In the genomic region with DNA sequence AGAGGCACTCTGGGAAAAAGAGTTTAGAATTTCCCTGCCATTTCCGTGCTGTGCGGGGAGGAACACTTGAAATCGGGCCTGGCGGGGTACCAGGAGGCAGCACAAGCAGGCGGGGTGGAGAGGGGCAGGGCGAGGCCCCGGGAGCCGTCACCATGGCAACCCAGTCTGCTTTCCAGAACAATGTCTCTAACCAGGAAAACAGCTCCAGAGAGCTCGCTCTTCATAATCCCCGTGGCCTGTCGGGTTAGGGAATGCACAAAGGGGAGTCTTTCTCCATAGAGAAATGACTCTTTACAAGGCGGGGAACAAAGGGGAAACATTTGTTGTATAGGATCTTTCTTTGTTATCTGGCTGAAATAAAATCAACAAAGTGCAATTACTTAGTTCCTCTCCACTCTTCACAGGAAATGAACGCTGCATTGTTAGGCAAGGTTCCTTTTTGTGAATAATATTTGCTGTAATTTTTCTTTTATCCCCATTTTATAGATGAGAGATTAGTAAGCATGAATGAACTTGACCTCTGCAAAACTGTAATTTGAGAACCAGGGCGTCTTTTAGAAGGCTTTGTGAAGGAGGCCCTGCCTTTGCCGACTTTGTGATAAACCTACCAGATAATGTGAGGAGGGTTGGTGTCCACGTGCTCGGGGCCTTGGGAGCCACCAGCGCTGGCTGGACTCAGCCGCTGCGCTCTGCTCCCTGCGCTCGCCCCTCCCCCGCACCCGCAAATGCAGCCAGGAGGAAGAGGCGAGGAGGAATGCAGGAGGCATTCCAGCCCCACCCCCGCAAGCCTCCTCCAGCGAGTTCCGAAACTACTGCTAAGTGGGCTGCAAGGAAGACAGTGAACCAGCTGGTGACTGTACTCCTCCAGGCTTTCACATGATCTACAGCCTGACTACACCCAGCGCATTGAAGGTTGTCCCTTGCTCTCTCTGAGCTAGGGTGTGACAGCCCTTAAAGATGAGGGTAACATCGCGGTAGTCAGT, we compare ENCODE assay signal across 9 cellular contexts.
A peak's percentile ranks its signal among the peaks of the same experiment; 100 is the strongest.
DNase-seq lines count a peak whose midpoint lies in the region; ATAC-seq lines count a peak whose summit lies in the region.
"Had no signal": no experiment of that assay in that cellular context is flagged by ENCODE, and none has a peak within 500 bp of the region (broad histone marks: within the 10 kb centered on the region; RNA-seq: fewer than 3 reads in every experiment).

No MANE protein-coding gene starts in this region.

- H3K4me3 Mint-ChIP-seq in T-helper 1 cell treated with Interleukin-12 subunit alpha and Interleukin-12 subunit beta and Interleukin-4 antibody, amounts not matched to agents 30 μg/mL and 1 μg/mL, for 36 hours, result no peak overlapping the region

- ATAC-seq in HG03520 (IDR thresholded peaks at IDR 0.05; ENCODE audit: unreplicated experiment) (no peak), GM21423 (IDR thresholded peaks at IDR 0.05; ENCODE audit: unreplicated experiment) (no peak)

- peaks cover 0 to 4% of the 10 kb centered on the region in 2 donors for H3K9me3 ChIP-seq in mucosa of rectum (ENCODE audit: control insufficient read depth in 2 of 2, low read length in 2 of 2)

- H3K36me3 Mint-ChIP-seq in T-helper 1 cell treated with Interleukin-12 subunit alpha and Interleukin-12 subunit beta and Interleukin-4 antibody, amounts not matched to agents 30 μg/mL and 1 μg/mL, for 36 hours (ENCODE audit: low read depth), result peaks cover 13% of the 10 kb centered on the region

- H3K9ac ChIP-seq in mucosa of rectum (ENCODE audit: low read depth in 1 of 2, low read length in 2 of 2), result peak overlapping the region; percentile 41 to 66

- H3K27me3 ChIP-seq in mucosa of rectum (ENCODE audit: control insufficient read depth in 2 of 2, insufficient read depth in 2 of 2, low read length in 2 of 2), result no peaks in the 10 kb centered on the region

- DNase-seq in T-helper 1 cell, result no peak
- DNase-seq in SHP77 (lab: John Stamatoyannopoulos, UW), result peak; percentile 34 to 70
- peak; percentile 92 for DNase-seq in fibroblast of gingiva (ENCODE audit: low read depth)
- peak; percentile 93 for DNase-seq in ureter (ENCODE audit: low spot score)
- DNase-seq: DND-41 had no signal

- no peaks in the 10 kb centered on the region for H3K27me3 Mint-ChIP-seq in T-helper 1 cell treated with Interleukin-12 subunit alpha and Interleukin-12 subunit beta and Interleukin-4 antibody, amounts not matched to agents 30 μg/mL and 1 μg/mL, for 36 hours (ENCODE audit: low read depth)

- H3K4me1 ChIP-seq in mucosa of rectum (ENCODE audit: control insufficient read depth in 2 of 2, insufficient read depth in 2 of 2, low read length in 2 of 2), result peaks cover 33 to 35% of the 10 kb centered on the region in 2 donors

- peak overlapping the region; percentile 78 to 91 for H3K27ac ChIP-seq in mucosa of rectum (ENCODE audit: low read depth in 2 of 2, low read length in 2 of 2)

- peak overlapping the region; percentile 17 for H3K27ac Mint-ChIP-seq in T-helper 1 cell treated with Interleukin-12 subunit alpha and Interleukin-12 subunit beta and Interleukin-4 antibody, amounts not matched to agents 30 μg/mL and 1 μg/mL, for 36 hours

- peaks cover 57% of the 10 kb centered on the region for H3K4me1 Mint-ChIP-seq in T-helper 1 cell treated with Interleukin-12 subunit alpha and Interleukin-12 subunit beta and Interleukin-4 antibody, amounts not matched to agents 30 μg/mL and 1 μg/mL, for 36 hours (ENCODE audit: low read depth)

- H3K36me3 ChIP-seq in mucosa of rectum (ENCODE audit: control insufficient read depth in 2 of 2, insufficient read depth in 2 of 2, low read length in 2 of 2), result no peaks in the 10 kb centered on the region

- peaks cover 23% of the 10 kb centered on the region for H3K9me3 Mint-ChIP-seq in T-helper 1 cell treated with Interleukin-12 subunit alpha and Interleukin-12 subunit beta and Interleukin-4 antibody, amounts not matched to agents 30 μg/mL and 1 μg/mL, for 36 hours

- peak overlapping the region; percentile 48 to 62 for H3K4me3 ChIP-seq in mucosa of rectum (ENCODE audit: low read length in 2 of 2)

Comparison
In these comparisons a context has a peak if more than half of its experiments do, and no peak if none do; other contexts are left out.
1. DNase-seq: peak in SHP77 (2 of 2), fibroblast of gingiva (single experiment) and ureter (single experiment); none in T-helper 1 cell (0 of 5).